In genomic region chr1:30872948-30873263, GRCh38 we compare ENCODE assay signal across 12 cellular contexts. TPM values are rescaled to one million over a fixed set of nuclear protein-coding genes. Genes with fewer than 3 reads are reported as not detected.
DNase-seq lines count a peak whose midpoint lies in the region; ATAC-seq, FAIRE-seq and TF ChIP-seq lines count a peak whose summit lies in the region.
"Had no signal": no experiment of that assay in that cellular context is flagged by ENCODE, and none has a peak within 500 bp of the region (broad histone marks: within the 10 kb centered on the region; RNA-seq: fewer than 3 reads in every experiment).

No MANE protein-coding gene starts in this region.

- no peak overlapping the region for H2AFZ ChIP-seq in GM23338

- peaks cover 16% of the 10 kb centered on the region for H3K27me3 Mint-ChIP-seq in GM23338 (ENCODE audit: insufficient read depth, low read depth, poor library complexity)
- H3K27me3 Mint-ChIP-seq in T-helper 17 cell, result peaks cover 38% of the 10 kb centered on the region

- H3K4me2 ChIP-seq in GM23338, result no peak overlapping the region

- H3K4me1 Mint-ChIP-seq in GM23338 (peaks cover 35% of the 10 kb centered on the region), T-helper 17 cell (peaks cover 11% of the 10 kb centered on the region)

- no peak for ATAC-seq in GM23338
- no peak for ATAC-seq in HG02852 (IDR thresholded peaks at IDR 0.05; ENCODE audit: unreplicated experiment)
- no peak for ATAC-seq in T-helper 17 cell

- intact Hi-C loops in kidney (cut with DNase I), result no loop called here

- TF ChIP-seq CTCF in GM23338 (conservative IDR thresholded peaks at IDR 0.05; ENCODE audit: low read depth in 2 of 2) (no peak), choroid plexus epithelial cell (conservative IDR thresholded peaks at IDR 0.05; ENCODE audit: low read depth, low read length) (no peak), kidney (IDR thresholded peaks at IDR 0.05; ENCODE audit: borderline replicate concordance, extremely low read depth, insufficient read depth) (no peak)

- peaks cover 0 to 10% of the 10 kb centered on the region in 2 donors for H3K9me3 ChIP-seq in kidney (ENCODE audit: control insufficient read depth in 1 of 2, low read length in 2 of 2)
- no peaks in the 10 kb centered on the region for H3K9me3 ChIP-seq in T-helper 17 cell (ENCODE audit: control insufficient read depth, low read length, poor library complexity, severe bottlenecking)
- H3K9me3 ChIP-seq: Peyer's patch had no signal

- FAIRE-seq in kidney (lab: Jason Lieb, UNC), result no peak

- H3F3A ChIP-seq in GM23338 (replicated peaks; ENCODE audit: low read depth), result no peaks in the 10 kb centered on the region

- no peak overlapping the region for H3K4me3 Mint-ChIP-seq in GM23338
- H3K4me3 Mint-ChIP-seq in T-helper 17 cell, result no peak overlapping the region

- H3K4me1 ChIP-seq in GM23338 (ENCODE audit: insufficient read depth), result peaks cover 16% of the 10 kb centered on the region; the same call in 1 of the 2 replicates
- H3K4me1 ChIP-seq in kidney (ENCODE audit: control insufficient read depth in 1 of 2, insufficient read depth in 1 of 2, low read depth in 1 of 2, low read length in 2 of 2), result peaks cover 0 to 3% of the 10 kb centered on the region in 2 donors

- H3K27ac ChIP-seq in GM23338 (ENCODE audit: low read depth), result no peak overlapping the region
- H3K27ac ChIP-seq in kidney (ENCODE audit: low read depth in 2 of 2, low read length in 2 of 2), result no peak overlapping the region
- H3K27ac ChIP-seq: Peyer's patch had no signal

- H3K79me2 ChIP-seq in GM23338 (replicated peaks; ENCODE audit: insufficient read depth), result no peaks in the 10 kb centered on the region

- no peaks in the 10 kb centered on the region for H3K27me3 ChIP-seq in GM23338 (ENCODE audit: insufficient read depth)
- H3K27me3 ChIP-seq: Peyer's patch had no signal

- H3K36me3 ChIP-seq in GM23338 (ENCODE audit: insufficient read depth) (peaks cover 12% of the 10 kb centered on the region; the same call in 1 of the 2 replicates), kidney (ENCODE audit: control insufficient read depth in 1 of 2, insufficient read depth in 2 of 2, low read length in 2 of 2) (peaks cover 0 to 4% of the 10 kb centered on the region in 2 donors)

- no peak overlapping the region for H3K9ac ChIP-seq in kidney (ENCODE audit: low read length in 2 of 2)

- H4K20me1 ChIP-seq in GM23338 (replicated peaks; ENCODE audit: insufficient read depth), result no peaks in the 10 kb centered on the region

- H3K4me3 ChIP-seq in GM23338 (no peak overlapping the region), choroid plexus epithelial cell (ENCODE audit: low read depth, low read length) (no peak overlapping the region), kidney (ENCODE audit: low read length in 2 of 2) (no peak overlapping the region)
- H3K4me3 ChIP-seq: Peyer's patch had no signal

- peaks cover 16% of the 10 kb centered on the region for H3K9me3 Mint-ChIP-seq in GM23338

- H3K27ac Mint-ChIP-seq in GM23338 (no peak overlapping the region), T-helper 17 cell (no peak overlapping the region)

- H3K9me2 ChIP-seq in GM23338 (ENCODE audit: insufficient read depth), result no peaks in the 10 kb centered on the region

- DNase-seq in GM23338 (ENCODE audit: low spot score), result peak; percentile 28
- peak; percentile 12 for DNase-seq in NCI-H2227 treated with DMSO at 0.1 percent for 48 hours (lab: John Stamatoyannopoulos, UW)
- peak; percentile 22 for DNase-seq in choroid plexus epithelial cell (ENCODE audit: low read depth)
- peak; percentile 45 for DNase-seq in kidney
- no peak for DNase-seq in anterior cingulate cortex (lab: John Stamatoyannopoulos, UW)
- no peak for DNase-seq in T-helper 17 cell
- DNase-seq in stimulated activated CD4-positive, alpha-beta T cell treated with anti-CD3 and anti-CD28 coated beads, Interleukin-4, amount 100 ng/mL, for 4 hours, result no peak
- DNase-seq: NCI-H774, Peyer's patch, SHP77 treated with DMSO at 0.1 percent for 48 hours had no signal

- H3K36me3 Mint-ChIP-seq in GM23338 (ENCODE audit: low read depth) (peaks cover 42% of the 10 kb centered on the region), T-helper 17 cell (ENCODE audit: low read depth) (peaks cover 3% of the 10 kb centered on the region)
- H3K36me3 Mint-ChIP-seq: IgD-negative memory B cell had no signal

TF ChIP-seq in GM23338, 12 proteins besides CTCF, POLR2A, EP300 and RAD21 (continues in another document):
- no peak for TF ChIP-seq JUNB (IDR thresholded peaks at IDR 0.05; ENCODE audit: unreplicated experiment)
- no peak for TF ChIP-seq EZH2 (IDR thresholded peaks at IDR 0.05; ENCODE audit: low read depth, unreplicated experiment)
- TF ChIP-seq ZNF331 (CRISPR knock-in tag; IDR thresholded peaks at IDR 0.05; ENCODE audit: low read depth), result no peak
- no peak for TF ChIP-seq ZNF462 (CRISPR knock-in tag; IDR thresholded peaks at IDR 0.05)
- no peak for TF ChIP-seq CREB1 (CRISPR knock-in tag; IDR thresholded peaks at IDR 0.05; ENCODE audit: low read depth)
- no peak for TF ChIP-seq ZNF114 (CRISPR knock-in tag; IDR thresholded peaks at IDR 0.05)

RNA-seq across cellular contexts. Expression of gene SDC3, which starts 35.7 kb away (rescaled TPM):
- 22.4 and 29.7 TPM in 2 replicates for total RNA-seq in GM23338 (2014; rRNA removed; shearing (Covaris generic))
- 5.2 and 5.8 TPM in 2 replicates for polyA plus RNA-seq in GM23338 (2016; fragmentation: Nextera tagmentation; extraction: Ambion mirVana)
- total RNA-seq in kidney, result 58.7 TPM
- polyA plus RNA-seq in kidney (ENCODE audit: insufficient read depth, low read depth, low replicate concordance), result 11.0 TPM
- total RNA-seq in T-helper 17 cell, result under 1 TPM; 0.32 to 0.34 TPM
- polyA plus RNA-seq: IgD-negative memory B cell had no signal

Comparison
In these comparisons a context has a peak if more than half of its experiments do, and no peak if none do; other contexts are left out.
1. DNase-seq: peak in GM23338 (single experiment), NCI-H2227 treated with DMSO at 0.1 percent for 48 hours (single experiment), choroid plexus epithelial cell (single experiment) and kidney (single experiment); none in anterior cingulate cortex (0 of 58), T-helper 17 cell (0 of 3) and stimulated activated CD4-positive, alpha-beta T cell treated with anti-CD3 and anti-CD28 coated beads, Interleukin-4, amount 100 ng/mL, for 4 hours (0 of 2).
2. RNA of gene SDC3, which starts 35.7 kb away (total RNA-seq): 58.7 TPM in kidney (single experiment) and 22.4 to 29.7 TPM in GM23338; 0.32 to 0.34 TPM in T-helper 17 cell; every median in the first group is over 10 times any median in the second.